9 cellular contexts compared by ENCODE assay signal in genomic region chr10:33116293-33116697, GRCh38.
DNase-seq lines count a peak whose midpoint lies in the region; ATAC-seq, FAIRE-seq and TF ChIP-seq lines count a peak whose summit lies in the region.
"Had no signal": no experiment of that assay in that cellular context is flagged by ENCODE, and none has a peak within 500 bp of the region (broad histone marks: within the 10 kb centered on the region; RNA-seq: fewer than 3 reads in every experiment).

No MANE protein-coding gene starts in this region.

- 45 to 60% (median 59%) methylated on average over 5 of the region's 5 CpGs for WGBS in adrenal gland, 4 donors
- 43 to 53% methylated on average over 2 to 5 of the region's 5 CpGs for WGBS in upper lobe of left lung, 2 donors

- no peaks in the 10 kb centered on the region for H4K20me1 ChIP-seq in keratinocyte (ENCODE audit: control insufficient read depth, extremely low read depth, insufficient read depth, low read length)

- no peaks in the 10 kb centered on the region for H3K79me2 ChIP-seq in keratinocyte (ENCODE audit: control insufficient read depth, insufficient read depth, low read length)

- no peak for ATAC-seq in upper lobe of left lung (ENCODE audit: low FRiP score in 2 of 2)
- no peak for ATAC-seq in GM21390 (IDR thresholded peaks at IDR 0.05; ENCODE audit: unreplicated experiment)

- peak; percentile 34 for FAIRE-seq in keratinocyte (lab: Jason Lieb, UNC)
- FAIRE-seq: G401.6 had no signal

- H3K9ac ChIP-seq in keratinocyte (ENCODE audit: control insufficient read depth, extremely low read depth, insufficient read depth, low read length): no peak overlapping the region

- DNase-seq in NCI-H1417 (lab: John Stamatoyannopoulos, UW) (peak; percentile 18 to 51 (median 42)), NCI-H1417 treated with DMSO at 0.1 percent for 48 hours (lab: John Stamatoyannopoulos, UW) (no peak), adrenal gland (peak in 5 of 7 donors; percentile 20 to 62 (median 35)), keratinocyte (ENCODE audit: low read depth, low spot score) (no peak), upper lobe of left lung (no peak), NK-92 (lab: John Stamatoyannopoulos, UW; ENCODE audit: unreplicated experiment) (no peak)

- H3K27ac ChIP-seq in adrenal gland: no peak overlapping the region
- no peak overlapping the region for H3K27ac ChIP-seq in keratinocyte (ENCODE audit: control insufficient read depth, insufficient read depth, low read length)
- H3K27ac ChIP-seq in upper lobe of left lung: no peak overlapping the region

- peaks cover 0 to 10% of the 10 kb centered on the region in 2 donors for H3K4me1 ChIP-seq in adrenal gland (replicated peaks in 1 of 2)
- peaks cover 34% of the 10 kb centered on the region for H3K4me1 ChIP-seq in keratinocyte (ENCODE audit: control insufficient read depth, extremely low read depth, insufficient read depth, low read length)
- peaks cover 7 to 21% (median 14%) of the 10 kb centered on the region in 4 donors for H3K4me1 ChIP-seq in upper lobe of left lung

- H3K36me3 ChIP-seq in adrenal gland (replicated peaks in 1 of 2) (no peaks in the 10 kb centered on the region), keratinocyte (ENCODE audit: control insufficient read depth in 2 of 2, extremely low read depth in 1 of 2, insufficient read depth in 2 of 2, low read length in 2 of 2) (no peaks in the 10 kb centered on the region), upper lobe of left lung (no peaks in the 10 kb centered on the region)

- H3K4me3 ChIP-seq in adrenal gland (no peak overlapping the region), keratinocyte (ENCODE audit: control insufficient read depth in 2 of 3, extremely low read depth in 1 of 3, insufficient read depth in 2 of 3, low read depth in 1 of 3, low read length in 3 of 3) (no peak overlapping the region), upper lobe of left lung (no peak overlapping the region)

- dilution Hi-C loops in keratinocyte (cut with MboI; ENCODE audit: extremely low pct_ligation_motif_present, low sequenced_read_pairs): no loop called here

- TF ChIP-seq CTCF in LNCAP (IDR thresholded peaks at IDR 0.05): peak; percentile 73
- TF ChIP-seq CTCF in adrenal gland (IDR thresholded peaks at IDR 0.05): peak in 5 of 6 experiments; percentile 22 to 53 (median 39)
- peak; percentile 35 to 64 (median 40) for TF ChIP-seq CTCF in keratinocyte (optimal IDR thresholded peaks at IDR 0.05 in 1 of 3, IDR thresholded peaks at IDR 0.05 in 1 of 3, conservative IDR thresholded peaks at IDR 0.05 in 1 of 3; ENCODE audit: extremely low read depth in 1 of 3, insufficient read depth in 2 of 3, low read length in 3 of 3)
- TF ChIP-seq CTCF in upper lobe of left lung (IDR thresholded peaks at IDR 0.05): peak in 4 of 6 experiments; percentile 27 to 52 (median 44)

- no peaks in the 10 kb centered on the region for H3K9me3 ChIP-seq in adrenal gland (replicated peaks in 1 of 3)
- H3K9me3 ChIP-seq in keratinocyte (ENCODE audit: control insufficient read depth, low read depth, low read length): no peaks in the 10 kb centered on the region
- H3K9me3 ChIP-seq in upper lobe of left lung: no peaks in the 10 kb centered on the region

- no peaks in the 10 kb centered on the region for H3K9me1 ChIP-seq in keratinocyte (ENCODE audit: control insufficient read depth, extremely low read depth, insufficient read depth, low read length)

- TF ChIP-seq EP300 in upper lobe of left lung (IDR thresholded peaks at IDR 0.05): no peak

- H3K27me3 ChIP-seq in adrenal gland (no peaks in the 10 kb centered on the region), keratinocyte (ENCODE audit: control insufficient read depth, extremely low read depth, insufficient read depth, low read length) (no peaks in the 10 kb centered on the region), upper lobe of left lung (no peaks in the 10 kb centered on the region)

- H2AFZ ChIP-seq in keratinocyte (ENCODE audit: control insufficient read depth, low read length): no peak overlapping the region

- TF ChIP-seq POLR2A in adrenal gland (IDR thresholded peaks at IDR 0.05) (no peak), upper lobe of left lung (IDR thresholded peaks at IDR 0.05) (no peak)

- H3K4me2 ChIP-seq in keratinocyte (ENCODE audit: control insufficient read depth, extremely low read depth, insufficient read depth, low read depth, low read length): no peak overlapping the region

- intact Hi-C loops in adrenal gland (cut with DNase I): no loop called here

Comparison
In these comparisons a context has a peak if more than half of its experiments do, and no peak if none do; other contexts are left out.
1. DNase-seq: peak in NCI-H1417 (3 of 3) and adrenal gland (5 of 7); none in NCI-H1417 treated with DMSO at 0.1 percent for 48 hours (single experiment), keratinocyte (single experiment), upper lobe of left lung (0 of 2) and NK-92 (single experiment).
2. Peak in every context shown above with its lines, with median percentiles within 50 percentile points of each other: CTCF ChIP-seq.